Comparison of ENCODE assay signal across 9 cellular contexts in the genomic region with DNA sequence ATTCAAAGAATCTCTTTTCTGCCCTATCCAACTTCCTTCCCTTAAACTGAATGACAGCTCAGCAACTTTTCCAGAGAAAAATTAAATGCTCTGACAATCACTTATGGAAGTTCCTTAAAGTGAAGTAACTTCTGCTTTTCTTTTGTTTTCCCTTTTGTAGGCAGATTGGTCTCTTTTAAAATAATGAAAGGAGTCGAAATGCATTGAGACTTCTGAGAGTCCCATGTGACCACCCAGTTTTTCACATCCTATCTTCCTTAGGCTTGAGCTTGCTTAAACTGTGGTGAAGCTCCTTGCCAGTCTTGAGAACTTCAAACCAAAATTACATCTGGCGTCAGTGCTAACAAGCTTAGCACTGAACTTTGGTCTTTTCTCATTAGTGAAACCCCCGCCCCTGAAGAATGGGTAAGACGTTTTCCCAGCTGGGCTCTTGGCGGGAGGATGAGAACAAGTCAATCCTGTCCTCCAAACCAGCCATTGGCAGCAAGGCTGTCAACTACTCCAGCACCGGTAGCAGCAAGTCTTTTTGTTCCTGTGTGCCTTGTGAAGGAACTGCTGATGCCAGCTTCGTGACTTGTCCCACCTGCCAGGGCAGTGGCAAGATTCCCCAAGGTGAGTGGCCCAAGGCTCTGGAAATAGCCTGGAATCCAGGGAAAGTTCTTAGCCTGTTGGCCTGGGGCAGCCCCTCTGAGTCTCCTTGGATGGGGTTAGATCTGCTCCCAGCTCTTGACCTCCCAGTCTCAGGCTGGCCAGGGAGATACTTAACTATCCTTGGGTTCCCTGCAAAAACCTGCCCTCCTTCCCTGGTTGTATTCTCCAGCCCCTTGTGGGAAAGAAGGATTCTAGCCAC. TPM values are rescaled to one million over a fixed set of nuclear protein-coding genes. Genes with fewer than 3 reads are reported as not detected.
DNase-seq lines count a peak whose midpoint lies in the region; TF ChIP-seq lines count a peak whose summit lies in the region.
"Had no signal": no experiment of that assay in that cellular context is flagged by ENCODE, and none has a peak within 500 bp of the region (broad histone marks: within the 10 kb centered on the region; RNA-seq: fewer than 3 reads in every experiment).

No MANE protein-coding gene starts in this region.

- no peak overlapping the region for H2AFZ ChIP-seq in OCI-LY3 (ENCODE audit: low read depth, low read length)

- peak overlapping the region; percentile 90 for H3K4me3 ChIP-seq in OCI-LY3 (ENCODE audit: low read length)
- H3K4me3 ChIP-seq in esophagus (ENCODE audit: low read depth in 1 of 2, low read length in 2 of 2): peak overlapping the region in 1 of 2 donors; percentile 57

- H3K36me3 Mint-ChIP-seq in progenitor cell of endocrine pancreas (ENCODE audit: insufficient read depth): peaks cover 12% of the 10 kb centered on the region

- no peaks in the 10 kb centered on the region for H3K9me3 Mint-ChIP-seq in progenitor cell of endocrine pancreas (ENCODE audit: low read depth)

- no peak for TF ChIP-seq CTCF in GM10266 (IDR thresholded peaks at IDR 0.05; ENCODE audit: control insufficient read depth, insufficient read depth, low read depth, missing control alignments)
- no peak for TF ChIP-seq CTCF in OCI-LY3 (IDR thresholded peaks at IDR 0.05; ENCODE audit: low read depth, low read length)
- TF ChIP-seq CTCF in progenitor cell of endocrine pancreas (IDR thresholded peaks at IDR 0.05; ENCODE audit: unreplicated experiment): no peak

- H3K27me3 ChIP-seq in OCI-LY3 (ENCODE audit: low read depth, low read length) (no peaks in the 10 kb centered on the region), esophagus (ENCODE audit: control insufficient read depth in 1 of 2, insufficient read depth in 2 of 2, low read length in 2 of 2) (no peaks in the 10 kb centered on the region)

- H3K27ac Mint-ChIP-seq in progenitor cell of endocrine pancreas: no peak overlapping the region

- H3K9me3 ChIP-seq in OCI-LY3 (ENCODE audit: insufficient read depth, low read length) (no peaks in the 10 kb centered on the region), esophagus (ENCODE audit: control insufficient read depth in 2 of 2, insufficient read depth in 1 of 2, low read depth in 1 of 2, low read length in 1 of 2) (no peaks in the 10 kb centered on the region)

- H3K36me3 ChIP-seq in OCI-LY3 (replicated peaks; ENCODE audit: low read depth, low read length): peaks cover 28% of the 10 kb centered on the region
- peaks cover 2 to 7% of the 10 kb centered on the region in 2 donors for H3K36me3 ChIP-seq in esophagus (ENCODE audit: control insufficient read depth in 2 of 2, insufficient read depth in 2 of 2, low read length in 1 of 2)

- H3K4me3 Mint-ChIP-seq in progenitor cell of endocrine pancreas (ENCODE audit: low read depth): peak overlapping the region; percentile 89

- 42 to 51% methylated on average over 7 of the region's 7 CpGs for WGBS in esophagus, 2 donors

- H3K27me3 Mint-ChIP-seq in progenitor cell of endocrine pancreas: no peaks in the 10 kb centered on the region

- peaks cover 11% of the 10 kb centered on the region; the same call in 1 of the 2 replicates for H3K79me2 ChIP-seq in OCI-LY3 (ENCODE audit: low read length)

- H3K9ac ChIP-seq in OCI-LY3 (ENCODE audit: low read length): peak overlapping the region; percentile 96

- peaks cover 20% of the 10 kb centered on the region for H3K4me1 Mint-ChIP-seq in progenitor cell of endocrine pancreas (ENCODE audit: low read depth)

- H4K20me1 ChIP-seq in OCI-LY3 (ENCODE audit: insufficient read depth, low read length): no peaks in the 10 kb centered on the region

- peaks cover 20% of the 10 kb centered on the region for H3K4me1 ChIP-seq in OCI-LY3 (ENCODE audit: low read length)
- H3K4me1 ChIP-seq in esophagus (ENCODE audit: control insufficient read depth in 2 of 2, insufficient read depth in 2 of 2, low read length in 1 of 2): peaks cover 0 to 8% of the 10 kb centered on the region in 2 donors

- H3K27ac ChIP-seq in OCI-LY3 (ENCODE audit: low read length) (peak overlapping the region; percentile 79), esophagus (ENCODE audit: low read depth in 2 of 2, low read length in 1 of 2) (peak overlapping the region; percentile 74 to 77)

- DNase-seq in GM10266 (ENCODE audit: extremely low spot score) (peak; percentile 22), progenitor cell of endocrine pancreas (ENCODE audit: low spot score, unreplicated experiment) (no peak), NCI-H774 (lab: John Stamatoyannopoulos, UW) (no peak), RKO (ENCODE audit: low spot score) (no peak), activated gamma-delta T cell treated with Interleukin-2 at 50 U/mL for 16 hours (no peak), HuH-7 (ENCODE audit: low spot score) (no peak)

- peak overlapping the region; percentile 88 for H3K4me2 ChIP-seq in OCI-LY3 (ENCODE audit: low read length)

RNA-seq across cellular contexts. Expression of gene TMEM106A, which starts 1.2 kb away (rescaled TPM):
- 1 to 10 TPM in 1 of 2 donors, under 1 TPM in 1; 0.49 to 2.3 TPM for polyA plus RNA-seq in esophagus
- 5.1 and 8.6 TPM in 2 replicates for total RNA-seq in progenitor cell of endocrine pancreas

RNA-seq across cellular contexts. Expression of gene CCDC200, which starts 15.6 kb away (rescaled TPM):
- not detected for polyA plus RNA-seq in esophagus
- not detected in 2 replicates for total RNA-seq in progenitor cell of endocrine pancreas
- total RNA-seq: NCI-H460 had no signal

RNA-seq across cellular contexts. Expression of gene RNU2-1, which starts 20.9 kb away (rescaled TPM):
- polyA plus RNA-seq in esophagus: not detected
- total RNA-seq in progenitor cell of endocrine pancreas: 7,084 and 7,668 TPM in 2 replicates
- total RNA-seq: NCI-H460 had no signal

RNA-seq across cellular contexts. Expression of gene NBR1, which starts 41.9 kb away (rescaled TPM):
- 10 to 100 TPM; 25.2 to 26.1 TPM for polyA plus RNA-seq in esophagus
- 54.8 and 59.5 TPM in 2 replicates for total RNA-seq in progenitor cell of endocrine pancreas
